Comparison of ENCODE assay signal across 31 cellular contexts in the genomic region with DNA sequence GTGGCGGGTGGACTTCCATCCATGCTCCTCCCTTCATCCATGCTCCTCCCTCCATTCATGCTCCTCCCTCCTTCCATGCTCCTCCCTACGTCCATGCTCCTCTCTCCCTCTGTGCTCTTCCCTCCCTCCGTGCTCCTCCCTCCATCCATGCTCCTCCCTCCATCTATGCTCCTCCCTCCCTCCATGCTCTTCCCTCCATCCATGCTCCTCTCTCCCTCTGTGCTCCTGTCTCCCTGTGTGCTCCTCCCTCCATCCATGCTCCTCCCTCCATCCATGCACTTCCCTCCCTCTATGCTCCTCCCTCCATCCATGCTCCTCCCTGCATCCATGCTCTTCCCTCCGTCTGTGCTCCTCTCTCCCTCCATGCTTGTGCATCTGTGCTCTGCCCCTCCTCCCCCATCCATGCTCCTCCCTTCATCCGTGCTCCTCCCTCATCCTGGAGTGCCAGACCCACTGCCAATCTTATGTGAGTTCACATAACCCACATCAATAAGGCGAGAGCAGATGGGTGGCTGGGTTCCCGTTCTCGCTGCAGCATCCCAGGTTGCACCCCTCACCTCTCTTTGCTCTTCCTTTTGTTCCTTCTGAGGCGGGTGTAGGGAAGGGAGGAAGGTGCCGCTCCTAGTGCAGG. TPM values are rescaled to one million over a fixed set of nuclear protein-coding genes. Genes with fewer than 3 reads are reported as not detected.
DNase-seq lines count a peak whose midpoint lies in the region; ATAC-seq, FAIRE-seq and TF ChIP-seq lines count a peak whose summit lies in the region.
"Had no signal": no experiment of that assay in that cellular context is flagged by ENCODE, and none has a peak within 500 bp of the region (broad histone marks: within the 10 kb centered on the region; RNA-seq: fewer than 3 reads in every experiment).

No MANE protein-coding gene starts in this region.

- no peak overlapping the region for H3K4me3 Mint-ChIP-seq in activated naive CD4-positive, alpha-beta T cell treated with anti-CD3 and anti-CD28 coated beads, Interleukin-2, amount 10 ng/mL, durations not matched to agents 7 days and 5 days
- H3K4me3 Mint-ChIP-seq: activated T-cell treated with anti-CD3 and anti-CD28 coated beads, Interleukin-2, amount 50 U/mL, for 24 hours; nephron; type B pancreatic cell had no signal

- H3K4me1 ChIP-seq in K562 (replicated peaks in 1 of 2; ENCODE audit: control insufficient read depth in 2 of 2, insufficient read depth in 2 of 2, low read length in 2 of 2) (peaks cover 43 to 56% of the 10 kb centered on the region in 2 experiments), trophoblast cell (ENCODE audit: control insufficient read depth in 1 of 2, insufficient read depth in 2 of 2, low read length in 2 of 2) (peaks cover 10 to 13% of the 10 kb centered on the region in 2 experiments)
- H3K4me1 ChIP-seq: BE2C, breast epithelium, colonic mucosa had no signal

- H3K4me3 ChIP-seq in Jurkat, Clone E6-1 (ENCODE audit: low read length) = peak overlapping the region; percentile 15; the same call in 1 of the 2 replicates
- H3K4me3 ChIP-seq in K562 (no peak overlapping the region), trophoblast cell (ENCODE audit: low read depth, low read length) (peak overlapping the region; percentile 5)
- H3K4me3 ChIP-seq: breast epithelium, colonic mucosa, pancreas had no signal

- H3K27me3 ChIP-seq in K562 (ENCODE audit: control insufficient read depth in 2 of 2, insufficient read depth in 2 of 2, low read length in 2 of 2) (no peaks in the 10 kb centered on the region), trophoblast cell (ENCODE audit: insufficient read depth, low read length) (no peaks in the 10 kb centered on the region)
- H3K27me3 ChIP-seq: BE2C, breast epithelium, colonic mucosa, pancreas had no signal

- H4K8ac ChIP-seq in trophoblast cell (ENCODE audit: low read depth, low read length) = no peak overlapping the region

- DNase-seq in activated naive CD4-positive, alpha-beta T cell treated with anti-CD3 and anti-CD28 coated beads, Interleukin-2, amount 10 ng/mL, durations not matched to agents 7 days and 5 days = peak; percentile 37
- no peak for DNase-seq in activated naive CD4-positive, alpha-beta T cell (lab: John Stamatoyannopoulos, UW)
- DNase-seq in Jurkat, Clone E6-1 (ENCODE audit: low read depth, low spot score) = peak; percentile 72
- DNase-seq in K562 (ENCODE audit: extremely low read depth in 1 of 4, low spot score in 3 of 4) = peak in 2 of 4 experiments; percentile 43 to 44
- no peak for DNase-seq in trophoblast cell
- DNase-seq in GM20000 (ENCODE audit: low spot score) = no peak
- DNase-seq: ACHN; activated T-cell treated with anti-CD3 and anti-CD28 coated beads, Interleukin-2, amount 50 U/mL, for 24 hours; BE2C; colonic mucosa; DMS79 treated with DMSO at 0.1 percent for 48 hours; effector CD8-positive, alpha-beta T cell; GOT3; head of caudate nucleus; kidney; NCI-H1092; NCI-H1930; NCI-H2227 treated with DMSO at 0.1 percent for 48 hours; pancreas; retina; SIG-M5; small intestine had no signal

- H3K23ac ChIP-seq in trophoblast cell (ENCODE audit: low read length) = no peak overlapping the region

- in situ Hi-C loops in K562 (cut with MboI) = no loop called here

- peak; percentile 20; the same call in 2 of the 3 replicates for ATAC-seq in K562
- no peak for ATAC-seq in GM18519 (IDR thresholded peaks at IDR 0.05; ENCODE audit: low FRiP score, unreplicated experiment)
- no peak for ATAC-seq in HG02798 (IDR thresholded peaks at IDR 0.05; ENCODE audit: poor library complexity, unreplicated experiment)
- ATAC-seq: activated CD4-positive, CD25-positive, alpha-beta regulatory T cell treated with anti-CD3 and anti-CD28 coated beads, Interleukin-2, amount 50 U/mL, for 24 hours; pancreas had no signal

- H2BK120ac ChIP-seq in trophoblast cell (ENCODE audit: insufficient read depth, low read length, poor library complexity) = no peak overlapping the region

- H3K36me3 Mint-ChIP-seq in activated naive CD4-positive, alpha-beta T cell treated with anti-CD3 and anti-CD28 coated beads, Interleukin-2, amount 10 ng/mL, durations not matched to agents 7 days and 5 days = peaks cover 12% of the 10 kb centered on the region
- H3K36me3 Mint-ChIP-seq: type B pancreatic cell had no signal

- no peak overlapping the region for H3K27ac Mint-ChIP-seq in activated naive CD4-positive, alpha-beta T cell treated with anti-CD3 and anti-CD28 coated beads, Interleukin-2, amount 10 ng/mL, durations not matched to agents 7 days and 5 days
- H3K27ac Mint-ChIP-seq: nephron, type B pancreatic cell had no signal

- H3K36me3 ChIP-seq in K562 (ENCODE audit: control insufficient read depth, insufficient read depth, low read length) (peaks cover 4% of the 10 kb centered on the region; the same call in 2 of the 3 replicates), trophoblast cell (ENCODE audit: control insufficient read depth in 1 of 2, insufficient read depth in 2 of 2, low read length in 2 of 2) (no peaks in the 10 kb centered on the region)
- H3K36me3 ChIP-seq: BE2C, breast epithelium, colonic mucosa, pancreas had no signal

- H3K9ac ChIP-seq in K562 (ENCODE audit: insufficient read depth in 1 of 2, low read depth in 2 of 2, low read length in 2 of 2) (no peak overlapping the region; a peak in 1 of 4 replicates), trophoblast cell (ENCODE audit: low read length) (no peak overlapping the region)

- FAIRE-seq in K562 (lab: Jason Lieb, UNC) = no peak
- FAIRE-seq: GM18507, kidney, pancreas, RCC 7860, small intestine had no signal

- no peak overlapping the region for H2AFZ ChIP-seq in K562 (ENCODE audit: low read depth, low read length)
- H2AFZ ChIP-seq in trophoblast cell (ENCODE audit: insufficient read depth, low read length, poor library complexity) = no peak overlapping the region

- no peak overlapping the region for H2BK5ac ChIP-seq in trophoblast cell (ENCODE audit: low read depth, low read length, poor library complexity)

- no peaks in the 10 kb centered on the region for H3K9me3 Mint-ChIP-seq in activated naive CD4-positive, alpha-beta T cell treated with anti-CD3 and anti-CD28 coated beads, Interleukin-2, amount 10 ng/mL, durations not matched to agents 7 days and 5 days
- H3K9me3 Mint-ChIP-seq: activated T-cell treated with anti-CD3 and anti-CD28 coated beads, Interleukin-2, amount 50 U/mL, for 24 hours; IgD-negative memory B cell; nephron; type B pancreatic cell had no signal

- POLR2A ChIA-PET in K562 (lab: Yijun Ruan, JAX) = no interaction called here

- no peak for TF ChIP-seq EP300 in K562 (IDR thresholded peaks at IDR 0.05; ENCODE audit: low read length)

- H3K9me3 ChIP-seq in K562 (replicated peaks; ENCODE audit: control insufficient read depth, insufficient read depth, low read depth, low read length) = no peaks in the 10 kb centered on the region
- H3K9me3 ChIP-seq in trophoblast cell (ENCODE audit: insufficient read depth, low read depth, low read length) = no peaks in the 10 kb centered on the region
- H3K9me3 ChIP-seq: BE2C, breast epithelium, colonic mucosa, pancreas had no signal

- no peak overlapping the region for H3K14ac ChIP-seq in trophoblast cell (ENCODE audit: low read length)

- no peak overlapping the region for H2BK12ac ChIP-seq in trophoblast cell (ENCODE audit: low read length)

- TF ChIP-seq RAD21 in K562 (CRISPR knock-in tag; conservative IDR thresholded peaks at IDR 0.05 in 1 of 2, IDR thresholded peaks at IDR 0.05 in 1 of 2) = no peak

- no peak for TF ChIP-seq POLR2A in K562 (conservative IDR thresholded peaks at IDR 0.05)

- WGBS in K562 (ENCODE audit: insufficient coverage, low coverage, missing lambda C conversion rate) = 79% methylated on average over 6 of the region's 10 CpGs
- no CpG with 5 or more reads among the region's 10 CpGs for WGBS in trophoblast cell (ENCODE audit: extremely low coverage, insufficient coverage, insufficient read length)

- H3K79me2 ChIP-seq in K562 (ENCODE audit: control insufficient read depth, insufficient read depth, low read length) = peaks cover 88% of the 10 kb centered on the region
- H3K79me2 ChIP-seq in trophoblast cell (ENCODE audit: control insufficient read depth, insufficient read depth, low read length, poor library complexity) = peaks cover 2% of the 10 kb centered on the region

- no peak overlapping the region for H2AK5ac ChIP-seq in trophoblast cell (ENCODE audit: low read length)

- no peak overlapping the region for H3K18ac ChIP-seq in trophoblast cell (ENCODE audit: low read length)

- peaks cover 94% of the 10 kb centered on the region for H3K4me1 Mint-ChIP-seq in activated naive CD4-positive, alpha-beta T cell treated with anti-CD3 and anti-CD28 coated beads, Interleukin-2, amount 10 ng/mL, durations not matched to agents 7 days and 5 days

- H4K20me1 ChIP-seq in K562 (replicated peaks; ENCODE audit: control insufficient read depth, insufficient read depth, low read length) = peaks cover 4% of the 10 kb centered on the region; the same call in 1 of the 2 replicates

- no peak overlapping the region for H3K4me2 ChIP-seq in K562 (ENCODE audit: insufficient read depth, low read length)
- no peak overlapping the region for H3K4me2 ChIP-seq in trophoblast cell (ENCODE audit: low read length)

- H3K79me1 ChIP-seq in trophoblast cell (ENCODE audit: low read length) = no peaks in the 10 kb centered on the region

- no TSS peak for BruUV-seq in K562 (replicated peaks; lab: Mats Ljungman, UMichigan)

- H3K27ac ChIP-seq in K562 (ENCODE audit: extremely low read depth, low read depth, low read length) = no peak overlapping the region
- no peak overlapping the region for H3K27ac ChIP-seq in trophoblast cell (ENCODE audit: low read depth, low read length)
- H3K27ac ChIP-seq: breast epithelium, colonic mucosa, pancreas had no signal

- no peak overlapping the region for H4K91ac ChIP-seq in trophoblast cell (ENCODE audit: low read depth, low read length)

- H3K4ac ChIP-seq in trophoblast cell (ENCODE audit: low read depth, low read length) = peak overlapping the region; percentile 7

- CTCF ChIA-PET in activated naive CD4-positive, alpha-beta T cell treated with anti-CD3 and anti-CD28 coated beads, Interleukin-2, amount 10 ng/mL, durations not matched to agents 7 days and 5 days (lab: Charles Lee) = no interaction called here
- CTCF ChIA-PET in K562 (lab: Yijun Ruan, JAX; ENCODE audit: low intra/inter-chr PET ratio) = no interaction called here

- no peak overlapping the region for H4K12ac ChIP-seq in trophoblast cell (ENCODE audit: low read depth, low read length)

- H3K9me1 ChIP-seq in K562 (ENCODE audit: control insufficient read depth, insufficient read depth, low read length) = peaks cover 18% of the 10 kb centered on the region

- no peaks in the 10 kb centered on the region for H3K27me3 Mint-ChIP-seq in activated naive CD4-positive, alpha-beta T cell treated with anti-CD3 and anti-CD28 coated beads, Interleukin-2, amount 10 ng/mL, durations not matched to agents 7 days and 5 days
- H3K27me3 Mint-ChIP-seq: activated T-cell treated with anti-CD3 and anti-CD28 coated beads, Interleukin-2, amount 50 U/mL, for 24 hours; IgD-negative memory B cell; type B pancreatic cell had no signal

- TF ChIP-seq CTCF in K562 (IDR thresholded peaks at IDR 0.05 in 2 of 3, conservative IDR thresholded peaks at IDR 0.05 in 1 of 3; ENCODE audit: insufficient read depth in 2 of 3, low read depth in 1 of 3, low read length in 3 of 3) = no peak
- no peak for TF ChIP-seq CTCF in GM20000 (IDR thresholded peaks at IDR 0.05; ENCODE audit: extremely low read depth, missing control alignments)

- intact Hi-C loops in K562 (cut with micrococcal nuclease) = no loop called here

RNA-seq across cellular contexts. Expression of a gene that starts 22.8 kb away (rescaled TPM):
- 10.1 TPM for polyA plus RNA-seq in Jurkat, Clone E6-1 (2012; ENCODE audit: insufficient read depth, insufficient read length)
- total RNA-seq in K562 (2011; cell fraction: chromatin; rRNA removed; ENCODE audit: low replicate concordance) = 221 and 371 TPM in 2 replicates
- 168 and 203 TPM in 2 replicates for total RNA-seq in K562 (2011; cell fraction: nucleolus; rRNA removed)
- total RNA-seq in K562 (2011; cell fraction: nucleoplasm; rRNA removed) = 226 and 236 TPM in 2 replicates
- total RNA-seq in K562 (2014; rRNA removed) (17.8 and 18.2 TPM in 2 replicates), K562 (2014; rRNA removed; fragmentation: Illumina TruSeq; extraction: Trizol) (14.7 and 18.4 TPM in 2 replicates), K562 (2015; rRNA removed; fragmentation: Illumina TruSeq; extraction: Trizol) (9.6 and 10.9 TPM in 2 replicates), K562 (2021) (48.0 and 51.7 TPM in 2 replicates)
- polyA plus RNA-seq in K562 (2011; rRNA removed) (16.4 and 20.2 TPM in 2 replicates), K562 (2014; fragmentation: Illumina TruSeq; extraction: Trizol) (36.9 and 38.0 TPM in 2 replicates), K562 (2014; fragmentation: Nextera tagmentation; extraction: Ambion mirVana) (1 to 10 TPM; 1.4 TPM), K562 (2014; rRNA removed) (29.4 and 33.6 TPM in 2 replicates)
- polyA plus RNA-seq in K562 (2011; cell fraction: cytosol; rRNA removed) = 9.1 and 16.1 TPM in 2 replicates
- 52.3 and 120 TPM in 2 replicates for polyA plus RNA-seq in K562 (2011; cell fraction: nucleus; rRNA removed)
- polyA plus RNA-seq in K562 (2012) = 27.7 and 56.2 TPM in 2 replicates
- polyA minus RNA-seq in K562 (2011; rRNA and poly(A)+ RNA removed) = 19.1 and 30.3 TPM in 2 replicates
- 12.2 and 19.3 TPM in 2 replicates for polyA minus RNA-seq in K562 (2011; cell fraction: cytosol; rRNA and poly(A)+ RNA removed)
- polyA minus RNA-seq in K562 (2011; cell fraction: nucleus; rRNA and poly(A)+ RNA removed) = 31.8 and 39.9 TPM in 2 replicates
- 62.2 and 63.6 TPM in 2 replicates for polyA plus RNA-seq in trophoblast cell (2013)

Comparison
In these comparisons a context has a peak if more than half of its experiments do, and no peak if none do; other contexts are left out.
1. DNase-seq: peak in activated naive CD4-positive, alpha-beta T cell treated with anti-CD3 and anti-CD28 coated beads, Interleukin-2, amount 10 ng/mL, durations not matched to agents 7 days and 5 days (single experiment) and Jurkat, Clone E6-1 (single experiment); none in activated naive CD4-positive, alpha-beta T cell (0 of 4), trophoblast cell (0 of 2) and GM20000 (single experiment).